In genomic region chr10:3249292-3249889, GRCh38 we compare ENCODE assay signal across 12 cellular contexts.
DNase-seq lines count a peak whose midpoint lies in the region; ATAC-seq and TF ChIP-seq lines count a peak whose summit lies in the region.
"Had no signal": no experiment of that assay in that cellular context is flagged by ENCODE, and none has a peak within 500 bp of the region (broad histone marks: within the 10 kb centered on the region; RNA-seq: fewer than 3 reads in every experiment).

No MANE protein-coding gene starts in this region.

- H3K4me1 ChIP-seq in ascending aorta (peaks cover 0 to 14% of the 10 kb centered on the region in 2 donors), gastroesophageal sphincter (peaks cover 3 to 18% (median 3%) of the 10 kb centered on the region in 3 donors), skeletal muscle tissue (ENCODE audit: control insufficient read depth in 3 of 3, insufficient read depth in 3 of 3, low read length in 3 of 3) (no peaks in the 10 kb centered on the region), mucosa of descending colon (ENCODE audit: low read depth) (no peaks in the 10 kb centered on the region)

- no peak for TF ChIP-seq EP300 in gastroesophageal sphincter (IDR thresholded peaks at IDR 0.05)

- peak; percentile 47 for ATAC-seq in gastroesophageal sphincter
- ATAC-seq in mucosa of descending colon = no peak
- no peak for ATAC-seq in HG03457 (IDR thresholded peaks at IDR 0.05; ENCODE audit: unreplicated experiment)
- ATAC-seq in HG02884 (IDR thresholded peaks at IDR 0.05; ENCODE audit: unreplicated experiment) = no peak

- H3K9ac ChIP-seq in skeletal muscle tissue (ENCODE audit: low read depth in 1 of 3, low read length in 3 of 3) = no peak overlapping the region

- no peak for TF ChIP-seq CTCF in HFFc6 (IDR thresholded peaks at IDR 0.05)
- no peak for TF ChIP-seq CTCF in ascending aorta (IDR thresholded peaks at IDR 0.05)
- TF ChIP-seq CTCF in gastroesophageal sphincter (IDR thresholded peaks at IDR 0.05) = no peak
- no peak for TF ChIP-seq CTCF in mucosa of descending colon (IDR thresholded peaks at IDR 0.05)

- no peaks in the 10 kb centered on the region for H3K9me3 ChIP-seq in ascending aorta
- no peaks in the 10 kb centered on the region for H3K9me3 ChIP-seq in gastroesophageal sphincter
- no peaks in the 10 kb centered on the region for H3K9me3 ChIP-seq in skeletal muscle tissue (ENCODE audit: control insufficient read depth in 3 of 3, low read length in 3 of 3)
- H3K9me3 ChIP-seq in mucosa of descending colon = no peaks in the 10 kb centered on the region

- 46 to 59% methylated on average over 5 of the region's 5 CpGs for WGBS in gastroesophageal sphincter (ENCODE audit: low coverage in 1 of 2), 2 donors

- H3K27ac ChIP-seq in ascending aorta (peak overlapping the region; percentile 76 to 81), gastroesophageal sphincter (peak overlapping the region; percentile 77 to 84 (median 81)), skeletal muscle tissue (ENCODE audit: low read depth, low read length) (peak overlapping the region; percentile 4)

- H3K36me3 ChIP-seq in ascending aorta (no peaks in the 10 kb centered on the region), gastroesophageal sphincter (no peaks in the 10 kb centered on the region), skeletal muscle tissue (ENCODE audit: control insufficient read depth in 3 of 3, insufficient read depth in 3 of 3, low read length in 3 of 3) (no peaks in the 10 kb centered on the region), mucosa of descending colon (ENCODE audit: low read depth) (no peaks in the 10 kb centered on the region)

- no peak for TF ChIP-seq POLR2A in gastroesophageal sphincter (IDR thresholded peaks at IDR 0.05)

- H3K27me3 ChIP-seq in ascending aorta (no peaks in the 10 kb centered on the region), gastroesophageal sphincter (no peaks in the 10 kb centered on the region), skeletal muscle tissue (ENCODE audit: control insufficient read depth in 3 of 3, insufficient read depth in 3 of 3, low read length in 3 of 3) (no peaks in the 10 kb centered on the region)

- intact Hi-C loops in ascending aorta (cut with DNase I) = loop anchor here (5.0 to 10.0 kb wide), 3 partner anchors 293 to 815 kb away; no protein-coding TSS in a partner anchor
- intact Hi-C loops in mucosa of descending colon (cut with DNase I, micrococcal nuclease) = loop anchor here (10.0 kb wide), 2 partner anchors 525 to 535 kb away; partner anchors contain the start of gene KLF6 (in 1 of the 2)

- H3K9me3 Mint-ChIP-seq in HFFc6 = no peaks in the 10 kb centered on the region
- H3K9me3 Mint-ChIP-seq: activated T-cell treated with anti-CD3 and anti-CD28 coated beads, Interleukin-2, amount 50 U/mL, for 24 hours; CD14-positive monocyte; immature natural killer cell had no signal

- peak overlapping the region; percentile 95 for H3K27ac Mint-ChIP-seq in HFFc6
- H3K27ac Mint-ChIP-seq: activated T-cell treated with anti-CD3 and anti-CD28 coated beads, Interleukin-2, amount 50 U/mL, for 24 hours; CD14-positive monocyte; immature natural killer cell had no signal

- H3K36me3 Mint-ChIP-seq in HFFc6 (ENCODE audit: low read depth) = no peaks in the 10 kb centered on the region
- H3K36me3 Mint-ChIP-seq: CD14-positive monocyte, immature natural killer cell had no signal

- peak overlapping the region; percentile 83 for H3K4me3 Mint-ChIP-seq in HFFc6
- H3K4me3 Mint-ChIP-seq: activated T-cell treated with anti-CD3 and anti-CD28 coated beads, Interleukin-2, amount 50 U/mL, for 24 hours; immature natural killer cell had no signal

- H3K4me3 ChIP-seq in ascending aorta (peak overlapping the region in 1 of 2 donors; percentile 6), gastroesophageal sphincter (no peak overlapping the region), skeletal muscle tissue (ENCODE audit: low read length in 3 of 3) (no peak overlapping the region), mucosa of descending colon (no peak overlapping the region)

- peaks cover 22% of the 10 kb centered on the region for H3K4me1 Mint-ChIP-seq in HFFc6 (ENCODE audit: low read depth)
- H3K4me1 Mint-ChIP-seq: immature natural killer cell had no signal

- no peak for DNase-seq in HFFc6
- DNase-seq in ascending aorta (ENCODE audit: low spot score in 2 of 2) = no peak
- no peak for DNase-seq in stimulated activated CD4-positive, alpha-beta T cell treated with anti-CD3 and anti-CD28 coated beads, Interleukin-4, amount 100 ng/mL, for 4 hours
- DNase-seq in mucosa of descending colon = no peak
- DNase-seq: activated T-cell treated with anti-CD3 and anti-CD28 coated beads, Interleukin-2, amount 50 U/mL, for 24 hours; immature natural killer cell; NCI-H446 treated with DMSO at 0.1 percent for 48 hours had no signal

- H3K27me3 Mint-ChIP-seq in HFFc6 (ENCODE audit: insufficient read depth) = peaks cover 19% of the 10 kb centered on the region

Comparison
In these comparisons a context has a peak if more than half of its experiments do, and no peak if none do; other contexts are left out.
1. H3K27ac ChIP-seq: peak in every context shown above with its lines; median percentile 81 in gastroesophageal sphincter; 78 in ascending aorta; 4 in skeletal muscle tissue.